8 cellular contexts compared by ENCODE assay signal in the genomic region with DNA sequence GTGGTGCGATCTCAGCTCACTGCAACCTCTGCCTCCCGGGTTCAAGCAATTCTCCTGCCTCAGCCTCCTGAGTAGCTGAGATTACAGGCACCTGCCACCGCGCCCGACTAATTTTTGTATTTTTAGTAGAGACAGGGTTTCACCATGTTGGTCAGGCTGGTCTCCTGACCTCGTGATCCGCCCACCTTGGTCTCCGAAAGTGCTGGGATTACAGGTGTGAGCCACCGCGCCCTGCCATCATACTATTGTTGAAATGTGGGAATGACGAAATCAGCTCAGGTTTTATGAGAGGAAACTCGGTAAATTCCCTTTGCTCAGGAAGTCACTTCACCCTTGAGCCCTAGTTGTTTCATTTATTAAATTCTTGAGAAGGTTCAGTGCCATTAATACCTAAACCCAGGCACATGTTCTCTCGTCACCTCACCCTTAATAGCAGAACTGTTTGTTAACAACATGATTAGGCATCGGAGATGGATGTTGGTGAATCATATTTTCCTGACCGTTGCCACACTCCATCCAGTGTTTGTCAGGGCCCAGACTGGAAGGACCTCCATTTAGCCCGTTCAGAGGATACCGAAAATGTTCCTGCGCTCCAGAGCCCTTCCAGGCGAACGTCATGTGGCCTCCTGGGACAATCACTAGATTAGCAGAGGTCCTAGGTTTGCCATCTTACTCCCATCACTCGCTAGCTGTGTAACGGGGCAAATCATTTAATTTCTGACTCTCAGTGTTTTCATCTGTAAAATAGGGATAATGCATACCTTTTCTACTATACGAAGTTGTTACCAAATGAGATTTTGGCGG. TPM values are rescaled to one million over a fixed set of nuclear protein-coding genes. Genes with fewer than 3 reads are reported as not detected.
DNase-seq lines count a peak whose midpoint lies in the region; ATAC-seq lines count a peak whose summit lies in the region.

No MANE protein-coding gene starts in this region.

- peak; percentile 46 for ATAC-seq in GM18873 (IDR thresholded peaks at IDR 0.05; ENCODE audit: low FRiP score, unreplicated experiment)
- peak; percentile 45 for ATAC-seq in HG02571 (IDR thresholded peaks at IDR 0.05; ENCODE audit: unreplicated experiment)
- peak; percentile 23 to 46 for ATAC-seq in naive B cell (ENCODE audit: low read depth in 2 of 2)

- H3K36me3 Mint-ChIP-seq in T-helper 2 cell treated with Interferon-gamma antibody and Interleukin-4, amounts not matched to agents 5 μg/mL and 100 μg/mL, for 36 hours (ENCODE audit: low read depth), result peaks cover 28% of the 10 kb centered on the region
- H3K36me3 Mint-ChIP-seq in naive B cell, result no peaks in the 10 kb centered on the region

- H3K27me3 Mint-ChIP-seq in T-helper 2 cell treated with Interferon-gamma antibody and Interleukin-4, amounts not matched to agents 5 μg/mL and 100 μg/mL, for 36 hours (ENCODE audit: low read depth), result no peaks in the 10 kb centered on the region
- H3K27me3 Mint-ChIP-seq in naive B cell, result no peaks in the 10 kb centered on the region

- H3K9me3 Mint-ChIP-seq in T-helper 2 cell treated with Interferon-gamma antibody and Interleukin-4, amounts not matched to agents 5 μg/mL and 100 μg/mL, for 36 hours, result no peaks in the 10 kb centered on the region
- no peaks in the 10 kb centered on the region for H3K9me3 Mint-ChIP-seq in naive B cell

- H3K4me3 Mint-ChIP-seq in T-helper 2 cell treated with Interferon-gamma antibody and Interleukin-4, amounts not matched to agents 5 μg/mL and 100 μg/mL, for 36 hours, result peak overlapping the region; percentile 84
- H3K4me3 Mint-ChIP-seq in naive B cell, result peak overlapping the region; percentile 80 to 93 (median 88)

- peak overlapping the region; percentile 92 for H3K27ac Mint-ChIP-seq in T-helper 2 cell treated with Interferon-gamma antibody and Interleukin-4, amounts not matched to agents 5 μg/mL and 100 μg/mL, for 36 hours
- peak overlapping the region; percentile 89 to 97 (median 94) for H3K27ac Mint-ChIP-seq in naive B cell

- peak; percentile 30 for DNase-seq in T-helper 2 cell treated with Interferon-gamma antibody and Interleukin-4, amounts not matched to agents 5 μg/mL and 100 μg/mL, for 36 hours (ENCODE audit: low spot score)
- DNase-seq in naive B cell, result no peak
- DNase-seq in NCI-H2029 (lab: John Stamatoyannopoulos, UW), result no peak
- no peak for DNase-seq in NCI-H345 treated with DMSO at 0.1 percent for 48 hours (lab: John Stamatoyannopoulos, UW; ENCODE audit: unreplicated experiment)
- no peak for DNase-seq in NCI-H128 (lab: John Stamatoyannopoulos, UW; ENCODE audit: unreplicated experiment)
- no peak for DNase-seq in Ammon's horn (ENCODE audit: low spot score)

- H3K4me1 Mint-ChIP-seq in T-helper 2 cell treated with Interferon-gamma antibody and Interleukin-4, amounts not matched to agents 5 μg/mL and 100 μg/mL, for 36 hours (ENCODE audit: low read depth), result peaks cover 33% of the 10 kb centered on the region
- peaks cover 37 to 65% (median 47%) of the 10 kb centered on the region in 3 donors for H3K4me1 Mint-ChIP-seq in naive B cell

RNA-seq across cellular contexts. Expression of a gene that starts 20.0 kb away (rescaled TPM):
- 10 to 100 TPM; 60.6 to 97.0 (median 77.3) TPM for polyA plus RNA-seq in naive B cell (ENCODE audit: low read depth in 6 of 6)

RNA-seq across cellular contexts. Expression of a gene that starts 52.5 kb away (rescaled TPM):
- 100 to 1,000 TPM; 386 to 553 (median 418) TPM for polyA plus RNA-seq in naive B cell (ENCODE audit: low read depth in 6 of 6)
